Comparison of ENCODE assay signal across 27 cellular contexts in genomic region chr6:145169726-145170125, GRCh38.
"Had no signal": no experiment of that assay in that cellular context is flagged by ENCODE, and none has a peak within 500 bp of the region (broad histone marks: within the 10 kb centered on the region; RNA-seq: fewer than 3 reads in every experiment).

No MANE protein-coding gene starts in this region.

- H3K4me3 Mint-ChIP-seq: immature natural killer cell; naive thymus-derived CD4-positive, alpha-beta T cell; nephron; stimulated activated memory B cell treated with anti-CD40 and anti-IgM and Interleukin-4, amounts not matched to agents 10 μg/mL and 1 μg/mL and 100 μg/mL, for 72 hours; stimulated activated naive CD8-positive, alpha-beta T cell treated with anti-CD3 and anti-CD28 coated beads, Interleukin-15, amount 100 ng/mL, for 72 hours had no signal

- DNase-seq: hippocampal formation; immature natural killer cell; kidney; left colon; left lung; lower lobe of right lung; mammary epithelial cell; midbrain; mucosa of descending colon; naive thymus-derived CD4-positive, alpha-beta T cell; pancreas; right lobe of liver; stimulated activated CD4-positive, alpha-beta T cell treated with anti-CD3 and anti-CD28 coated beads, Interleukin-1b, Interleukin-23, amount 100 ng/mL, for 48 hours; stimulated activated CD4-positive, alpha-beta T cell treated with anti-CD3 and anti-CD28 coated beads, Interleukin-2, amount 100 ng/mL, for 48 hours; stimulated activated CD4-positive, alpha-beta T cell treated with anti-CD3 and anti-CD28 coated beads, Interleukin-4, amount 100 ng/mL, for 4 hours; stimulated activated CD8-positive, alpha-beta memory T cell treated with anti-CD3 and anti-CD28 coated beads, Interleukin-4, amount 100 ng/mL, for 48 hours; stimulated activated naive CD4-positive, alpha-beta T cell treated with Interleukin-2 at 50 U/mL for 16 hours; stimulated activated naive CD8-positive, alpha-beta T cell treated with anti-CD3 and anti-CD28 coated beads, Interleukin-15, amount 100 ng/mL, for 72 hours; testis; thyroid gland; transverse colon; upper lobe of left lung had no signal

- ATAC-seq: left colon; left lung; lower lobe of right lung; mucosa of descending colon; naive thymus-derived CD4-positive, alpha-beta T cell; right lobe of liver; stimulated activated memory B cell treated with anti-CD40 and anti-IgM and Interleukin-4, amounts not matched to agents 10 μg/mL and 1 μg/mL and 100 μg/mL, for 72 hours; stimulated activated naive CD8-positive, alpha-beta T cell treated with anti-CD3 and anti-CD28 coated beads, Interleukin-15, amount 100 ng/mL, for 72 hours had no signal

- H3K27me3 ChIP-seq: left lung, pancreas, right atrium auricular region, right lobe of liver, testis, thyroid gland, transverse colon, upper lobe of left lung, vagina had no signal

- H3K4me2 ChIP-seq: smooth muscle cell had no signal

- H3K4me1 ChIP-seq: left lung, lower lobe of right lung, pancreas, right atrium auricular region, right lobe of liver, testis, thyroid gland, transverse colon, upper lobe of left lung, vagina had no signal

- H3K4me1 Mint-ChIP-seq: immature natural killer cell; naive thymus-derived CD4-positive, alpha-beta T cell; nephron; stimulated activated memory B cell treated with anti-CD40 and anti-IgM and Interleukin-4, amounts not matched to agents 10 μg/mL and 1 μg/mL and 100 μg/mL, for 72 hours; stimulated activated naive CD8-positive, alpha-beta T cell treated with anti-CD3 and anti-CD28 coated beads, Interleukin-15, amount 100 ng/mL, for 72 hours had no signal

- H3K36me3 Mint-ChIP-seq: immature natural killer cell; naive thymus-derived CD4-positive, alpha-beta T cell; stimulated activated memory B cell treated with anti-CD40 and anti-IgM and Interleukin-4, amounts not matched to agents 10 μg/mL and 1 μg/mL and 100 μg/mL, for 72 hours had no signal

- H3K27ac ChIP-seq: left lung, lower lobe of right lung, pancreas, right atrium auricular region, right lobe of liver, testis, thyroid gland, transverse colon, upper lobe of left lung, vagina had no signal

- H3K27ac Mint-ChIP-seq: immature natural killer cell; naive thymus-derived CD4-positive, alpha-beta T cell; nephron; stimulated activated memory B cell treated with anti-CD40 and anti-IgM and Interleukin-4, amounts not matched to agents 10 μg/mL and 1 μg/mL and 100 μg/mL, for 72 hours; stimulated activated naive CD8-positive, alpha-beta T cell treated with anti-CD3 and anti-CD28 coated beads, Interleukin-15, amount 100 ng/mL, for 72 hours had no signal

- H3K9me3 Mint-ChIP-seq: nephron; stimulated activated memory B cell treated with anti-CD40 and anti-IgM and Interleukin-4, amounts not matched to agents 10 μg/mL and 1 μg/mL and 100 μg/mL, for 72 hours had no signal

- H3K36me3 ChIP-seq: left lung, lower lobe of right lung, pancreas, right atrium auricular region, right lobe of liver, thyroid gland, transverse colon, upper lobe of left lung, vagina had no signal

- H3K4me3 ChIP-seq: left lung, lower lobe of right lung, mucosa of descending colon, pancreas, right atrium auricular region, right lobe of liver, smooth muscle cell, testis, thyroid gland, transverse colon, upper lobe of left lung, vagina had no signal

- H3K9me3 ChIP-seq: left lung, lower lobe of right lung, mucosa of descending colon, pancreas, right atrium auricular region, right lobe of liver, testis, thyroid gland, transverse colon, upper lobe of left lung, vagina had no signal
